1 cellular context compared by ENCODE assay signal in the genomic region with DNA sequence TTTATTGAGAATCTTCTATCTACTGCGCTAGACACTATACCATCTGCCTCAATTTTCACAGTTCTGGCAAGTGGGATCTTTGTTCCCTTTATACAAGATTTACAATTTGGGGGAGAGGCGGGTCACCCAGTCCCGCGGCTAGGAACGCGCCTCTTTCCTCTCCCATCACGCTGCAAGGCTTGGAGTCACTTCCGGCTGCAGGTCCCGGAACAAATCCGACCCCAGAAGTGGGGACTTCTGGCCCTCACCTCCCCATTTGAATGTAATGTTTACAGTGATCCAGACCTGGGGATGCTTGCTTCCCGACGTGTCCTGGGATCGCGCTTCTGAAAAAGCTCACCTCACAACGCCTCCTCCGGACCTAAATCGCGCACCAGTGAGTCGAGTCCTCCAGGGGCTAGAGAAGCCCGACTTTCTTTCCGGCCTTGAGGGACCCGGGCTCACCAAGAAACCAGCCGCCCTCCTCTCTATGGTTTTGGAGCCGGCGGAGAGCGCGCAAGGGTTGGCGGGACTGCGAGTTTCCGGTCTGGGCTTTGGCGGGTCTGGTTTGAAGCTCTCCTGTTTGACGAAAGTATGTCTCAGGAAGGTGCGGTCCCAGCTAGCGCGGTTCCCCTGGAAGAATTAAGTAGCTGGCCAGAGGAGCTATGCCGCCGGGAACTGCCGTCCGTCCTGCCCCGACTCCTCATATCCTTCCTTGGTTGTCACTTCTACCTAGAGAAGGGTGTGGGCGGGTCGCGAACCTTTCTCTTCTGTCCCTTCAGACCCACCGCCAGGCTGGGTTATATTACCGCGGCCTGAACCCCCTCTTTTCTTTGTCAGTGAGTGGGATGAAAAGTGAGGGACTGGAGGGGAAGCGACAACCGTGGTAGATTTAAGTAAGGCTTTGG.
TF ChIP-seq lines count a peak whose summit lies in the region.

A gene (minus strand): TSS at position 378 of the 887 bp plus-strand sequence. CDS start 1,212 bp downstream, outside the sequence.

TF ChIP-seq in HCT116, 20 proteins besides CTCF, POLR2A, EP300 and RAD21 (continued from another document):
- TF ChIP-seq, protein P1, sequence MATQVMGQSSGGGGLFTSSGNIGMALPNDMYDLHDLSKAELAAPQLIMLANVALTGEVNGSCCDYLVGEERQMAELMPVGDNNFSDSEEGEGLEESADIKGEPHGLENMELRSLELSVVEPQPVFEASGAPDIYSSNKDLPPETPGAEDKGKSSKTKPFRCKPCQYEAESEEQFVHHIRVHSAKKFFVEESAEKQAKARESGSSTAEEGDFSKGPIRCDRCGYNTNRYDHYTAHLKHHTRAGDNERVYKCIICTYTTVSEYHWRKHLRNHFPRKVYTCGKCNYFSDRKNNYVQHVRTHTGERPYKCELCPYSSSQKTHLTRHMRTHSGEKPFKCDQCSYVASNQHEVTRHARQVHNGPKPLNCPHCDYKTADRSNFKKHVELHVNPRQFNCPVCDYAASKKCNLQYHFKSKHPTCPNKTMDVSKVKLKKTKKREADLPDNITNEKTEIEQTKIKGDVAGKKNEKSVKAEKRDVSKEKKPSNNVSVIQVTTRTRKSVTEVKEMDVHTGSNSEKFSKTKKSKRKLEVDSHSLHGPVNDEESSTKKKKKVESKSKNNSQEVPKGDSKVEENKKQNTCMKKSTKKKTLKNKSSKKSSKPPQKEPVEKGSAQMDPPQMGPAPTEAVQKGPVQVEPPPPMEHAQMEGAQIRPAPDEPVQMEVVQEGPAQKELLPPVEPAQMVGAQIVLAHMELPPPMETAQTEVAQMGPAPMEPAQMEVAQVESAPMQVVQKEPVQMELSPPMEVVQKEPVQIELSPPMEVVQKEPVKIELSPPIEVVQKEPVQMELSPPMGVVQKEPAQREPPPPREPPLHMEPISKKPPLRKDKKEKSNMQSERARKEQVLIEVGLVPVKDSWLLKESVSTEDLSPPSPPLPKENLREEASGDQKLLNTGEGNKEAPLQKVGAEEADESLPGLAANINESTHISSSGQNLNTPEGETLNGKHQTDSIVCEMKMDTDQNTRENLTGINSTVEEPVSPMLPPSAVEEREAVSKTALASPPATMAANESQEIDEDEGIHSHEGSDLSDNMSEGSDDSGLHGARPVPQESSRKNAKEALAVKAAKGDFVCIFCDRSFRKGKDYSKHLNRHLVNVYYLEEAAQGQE (IDR thresholded peaks at IDR 0.05; ENCODE audit: low read depth): no peak
- no peak for TF ChIP-seq EZH2phosphoT487 (IDR thresholded peaks at IDR 0.05; ENCODE audit: borderline replicate concordance)
- TF ChIP-seq, protein P2, sequence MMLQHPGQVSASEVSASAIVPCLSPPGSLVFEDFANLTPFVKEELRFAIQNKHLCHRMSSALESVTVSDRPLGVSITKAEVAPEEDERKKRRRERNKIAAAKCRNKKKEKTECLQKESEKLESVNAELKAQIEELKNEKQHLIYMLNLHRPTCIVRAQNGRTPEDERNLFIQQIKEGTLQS (IDR thresholded peaks at IDR 0.05): no peak
- TF ChIP-seq SRF (IDR thresholded peaks at IDR 0.05; ENCODE audit: low read depth): no peak
